In the genomic region with DNA sequence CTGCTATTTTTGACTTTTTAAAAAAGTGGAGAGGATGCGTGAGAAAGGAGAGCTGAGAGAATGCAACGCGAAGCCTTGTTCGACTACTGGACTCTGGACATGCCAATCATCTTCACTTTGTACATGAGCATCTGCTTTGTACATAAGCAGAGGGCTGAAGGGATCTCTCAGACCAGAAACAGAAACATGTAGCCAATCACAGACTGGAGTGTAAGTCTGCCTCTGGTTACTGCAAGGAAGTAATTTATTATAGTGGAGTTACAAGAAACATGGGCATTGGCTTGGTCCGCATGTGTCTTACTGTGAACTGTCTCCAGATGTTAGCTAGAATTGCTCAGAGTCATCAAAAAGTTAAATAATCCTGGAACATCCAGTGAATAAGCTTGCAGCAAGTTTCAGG, we compare ENCODE assay signal across 21 cellular contexts.
"Had no signal": no experiment of that assay in that cellular context is flagged by ENCODE, and none has a peak within 500 bp of the region (broad histone marks: within the 10 kb centered on the region; RNA-seq: fewer than 3 reads in every experiment).

No MANE protein-coding gene starts in this region.

- H3K4me3 Mint-ChIP-seq: natural killer cell, neural crest cell had no signal

- H3K4me1 ChIP-seq: esophagus muscularis mucosa, gastrocnemius medialis, heart right ventricle, thyroid gland, upper lobe of left lung, uterus had no signal

- H3K4me2 ChIP-seq: smooth muscle cell had no signal

- H3K27me3 ChIP-seq: esophagus muscularis mucosa, gastrocnemius medialis, heart right ventricle, ovary, thyroid gland, upper lobe of left lung, uterus had no signal

- H3K4me1 Mint-ChIP-seq: natural killer cell had no signal

- DNase-seq: effector memory CD4-positive, alpha-beta T cell; gastrocnemius medialis; heart right ventricle; islet precursor cell; mammary epithelial cell; mucosa of descending colon; natural killer cell; nucleus accumbens; ovary; right cardiac atrium; stimulated activated CD4-positive, alpha-beta T cell treated with anti-CD3 and anti-CD28 coated beads, Interleukin-2, amount 100 ng/mL, for 48 hours; stimulated activated naive CD4-positive, alpha-beta T cell treated with Interleukin-2 at 50 U/mL for 16 hours; thyroid gland; upper lobe of left lung; uterus had no signal

- H3K36me3 Mint-ChIP-seq: natural killer cell had no signal

- H3K4me3 ChIP-seq: esophagus muscularis mucosa, gastrocnemius medialis, heart right ventricle, mucosa of descending colon, ovary, smooth muscle cell, thyroid gland, upper lobe of left lung, uterus had no signal

- FAIRE-seq: endometrium had no signal

- H3K9me3 ChIP-seq: gastrocnemius medialis, ovary, thyroid gland, uterus had no signal

- ATAC-seq: gastrocnemius medialis, heart right ventricle, left lobe of liver, mucosa of descending colon, natural killer cell, right cardiac atrium had no signal

- H3K36me3 ChIP-seq: esophagus muscularis mucosa, gastrocnemius medialis, heart right ventricle, ovary, thyroid gland, upper lobe of left lung, uterus had no signal

- H3K27ac ChIP-seq: epithelial cell of prostate, esophagus muscularis mucosa, gastrocnemius medialis, heart right ventricle, ovary, thyroid gland, upper lobe of left lung, uterus had no signal

- H3K27ac Mint-ChIP-seq: natural killer cell had no signal
